Comparison of ENCODE assay signal across 8 cellular contexts in genomic region chrX:37846934-37847732, GRCh38. TPM values are rescaled to one million over a fixed set of nuclear protein-coding genes. Genes with fewer than 3 reads are reported as not detected.
DNase-seq lines count a peak whose midpoint lies in the region; ATAC-seq and TF ChIP-seq lines count a peak whose summit lies in the region.

TSS of gene DYNLT3 (minus strand) at chrX:37847571. CDS start at chrX:37847510, 61 bp downstream.

- peak within 1 kb of the TSS; percentile 74 for H3K4me3 Mint-ChIP-seq in nephron progenitor cell

- H3K27me3 Mint-ChIP-seq in nephron progenitor cell (ENCODE audit: low read depth, poor library complexity) = no peaks in the 10 kb centered on the region

- DNase-seq in DMS153 (lab: John Stamatoyannopoulos, UW) (peak; percentile 83), KG1 (lab: John Stamatoyannopoulos, UW) (peak; percentile 10), RWPE2 (ENCODE audit: low spot score) (peak; percentile 53), activated gamma-delta T cell (lab: John Stamatoyannopoulos, UW) (peak; percentile 63), fibroblast of villous mesenchyme (ENCODE audit: low read depth) (peak; percentile 65), nephron progenitor cell (peak; percentile 74), stomach (peak; percentile 86)

- peak within 1 kb of the TSS; percentile 72 for H3K4me3 ChIP-seq in RWPE2 (ENCODE audit: severe bottlenecking)
- H3K4me3 ChIP-seq in fibroblast of villous mesenchyme (ENCODE audit: low read depth, low read length) = peak within 1 kb of the TSS; percentile 72
- H3K4me3 ChIP-seq in stomach = peak within 1 kb of the TSS; percentile 60 to 81 (median 68)

- peak; percentile 98 for ATAC-seq in GM21576 (IDR thresholded peaks at IDR 0.05; ENCODE audit: unreplicated experiment)
- ATAC-seq in RWPE2 (ENCODE audit: low read depth) = peak; percentile 91

- H3K4me1 ChIP-seq in RWPE2 (ENCODE audit: insufficient read depth, poor library complexity, severe bottlenecking) (no peaks in the 10 kb centered on the region), stomach (peaks cover 0 to 9% (median 0%) of the 10 kb centered on the region in 4 donors)

- H3K27ac Mint-ChIP-seq in nephron progenitor cell = no peak within 1 kb of the TSS

- TF ChIP-seq CTCF in RWPE2 (IDR thresholded peaks at IDR 0.05; ENCODE audit: poor library complexity, severe bottlenecking) (no peak), fibroblast of villous mesenchyme (IDR thresholded peaks at IDR 0.05; ENCODE audit: insufficient read depth, low read depth, low read length) (no peak), nephron progenitor cell (IDR thresholded peaks at IDR 0.05) (no peak), stomach (IDR thresholded peaks at IDR 0.05) (no peak)

- H3K4me1 Mint-ChIP-seq in nephron progenitor cell = no peaks in the 10 kb centered on the region

- no peaks in the 10 kb centered on the region for H3K9me3 ChIP-seq in RWPE2 (ENCODE audit: severe bottlenecking)
- H3K9me3 ChIP-seq in stomach = peaks cover 0 to 3% (median 0%) of the 10 kb centered on the region in 4 donors

- no peak for TF ChIP-seq EP300 in stomach (IDR thresholded peaks at IDR 0.05)

- 0 to 41% (median 4%) methylated on average over 4 to 67 of the region's 67 CpGs for WGBS in stomach, 5 donors

- H3K27ac ChIP-seq in RWPE2 (ENCODE audit: poor library complexity, severe bottlenecking) (peak within 1 kb of the TSS; percentile 45), stomach (peak within 1 kb of the TSS; percentile 68 to 92 (median 90))

- peak in 2 of 4 donors; percentile 43 to 81 for TF ChIP-seq POLR2A in stomach (IDR thresholded peaks at IDR 0.05)

- H3K9me3 Mint-ChIP-seq in nephron progenitor cell = peaks cover 36% of the 10 kb centered on the region

- intact Hi-C loops in stomach (cut with DNase I; ENCODE audit: low total_unique reads) = no loop called here

- no peaks in the 10 kb centered on the region for H3K27me3 ChIP-seq in RWPE2 (ENCODE audit: insufficient read depth, poor library complexity, severe bottlenecking)
- H3K27me3 ChIP-seq in stomach = peaks cover 0 to 5% (median 0%) of the 10 kb centered on the region in 3 donors

- H3K36me3 ChIP-seq in RWPE2 (ENCODE audit: low read depth) (no peaks in the 10 kb centered on the region), stomach (no peaks in the 10 kb centered on the region)

- H3K36me3 Mint-ChIP-seq in nephron progenitor cell (ENCODE audit: low read depth) = peaks cover 14% of the 10 kb centered on the region

RNA-seq across cellular contexts. Expression of gene DYNLT3, which starts in this region (rescaled TPM):
- 79.9 and 87.0 TPM in 2 replicates for total RNA-seq in fibroblast of villous mesenchyme
- total RNA-seq in stomach = 10 to 100 TPM in 4 of 5 donors, 1 to 10 TPM in 1; 8.2 to 47.0 (median 14.7) TPM
- polyA plus RNA-seq in stomach = 10 to 100 TPM; 20.6 to 41.2 (median 35.5) TPM

Comparison
In these comparisons a context has a peak if more than half of its experiments do, and no peak if none do; other contexts are left out.
1. Peak in every context shown above with its lines: DNase-seq, ATAC-seq, H3K4me3 ChIP-seq and H3K27ac ChIP-seq.
2. DNase-seq: peak in every context shown above with its lines; median percentile 86 in stomach; 83 in DMS153; 74 in nephron progenitor cell; 65 in fibroblast of villous mesenchyme; 63 in activated gamma-delta T cell; 53 in RWPE2; 10 in KG1.